Comparison of ENCODE assay signal across 24 cellular contexts in genomic region chr2:46732127-46732526, GRCh38. TPM values are rescaled to one million over a fixed set of nuclear protein-coding genes. Genes with fewer than 3 reads are reported as not detected.
DNase-seq lines count a peak whose midpoint lies in the region; ATAC-seq, FAIRE-seq and TF ChIP-seq lines count a peak whose summit lies in the region.
"Had no signal": no experiment of that assay in that cellular context is flagged by ENCODE, and none has a peak within 500 bp of the region (broad histone marks: within the 10 kb centered on the region; RNA-seq: fewer than 3 reads in every experiment).

No MANE protein-coding gene starts in this region.

- H3K9me1 ChIP-seq in K562 (ENCODE audit: control insufficient read depth, insufficient read depth, low read length): no peaks in the 10 kb centered on the region

- DNase-seq in A549 (ENCODE audit: low read depth in 1 of 2, low spot score in 1 of 2) (no peak), SK-N-SH (no peak), K562 (ENCODE audit: extremely low read depth in 1 of 4, low spot score in 3 of 4) (no peak), nephron progenitor cell (no peak), NCI-H2029 treated with DMSO at 0.1 percent for 48 hours (lab: John Stamatoyannopoulos, UW) (no peak), coronary artery (ENCODE audit: low spot score) (no peak)
- no peak for DNase-seq in NK-92 treated with Interleukin-12 subunit alpha and Interleukin-12 subunit beta, amount 100 ng/mL, for 24 hours (lab: John Stamatoyannopoulos, UW)
- DNase-seq: ACHN, BE2C, Kasumi-1, NCI-H1092 treated with DMSO at 0.1 percent for 48 hours, NCI-H1436 treated with DMSO at 0.1 percent for 48 hours, NCI-H187 treated with DMSO at 0.1 percent for 48 hours, NCI-H446, NCI-H526, NCI-H82, PC-9, SJCRH30 had no signal

- peaks cover 62% of the 10 kb centered on the region for H3K4me1 ChIP-seq in A549
- peaks cover 5 to 16% of the 10 kb centered on the region in 2 experiments; a peak in 3 of 4 replicates for H3K4me1 ChIP-seq in SK-N-SH (ENCODE audit: control insufficient read depth in 1 of 2, insufficient read depth in 2 of 2, low read depth in 1 of 2, low read length in 1 of 2)
- no peaks in the 10 kb centered on the region for H3K4me1 ChIP-seq in K562 (replicated peaks in 1 of 2; ENCODE audit: control insufficient read depth in 2 of 2, insufficient read depth in 2 of 2, low read length in 2 of 2)
- H3K4me1 ChIP-seq: BE2C had no signal

- H3K9me2 ChIP-seq in SK-N-SH: no peaks in the 10 kb centered on the region

- ATAC-seq in A549 (peak; percentile 37 to 50; a peak in 5 of 6 replicates), K562 (no peak)
- ATAC-seq: Right ventricle myocardium inferior had no signal

- H3K36me3 ChIP-seq in SK-N-SH (replicated peaks in 1 of 2; ENCODE audit: control insufficient read depth in 1 of 2, insufficient read depth in 2 of 2, low read length in 1 of 2) (peaks cover 0 to 70% of the 10 kb centered on the region in 2 experiments), K562 (ENCODE audit: control insufficient read depth, insufficient read depth, low read length) (no peaks in the 10 kb centered on the region)
- H3K36me3 ChIP-seq: BE2C, HAP-1 had no signal

- no peaks in the 10 kb centered on the region for H3K4me1 Mint-ChIP-seq in nephron progenitor cell

- H3K9me3 Mint-ChIP-seq in nephron progenitor cell: peaks cover 18% of the 10 kb centered on the region

- H3K4me2 ChIP-seq in A549 (peak overlapping the region; percentile 3; the same call in 1 of the 3 replicates), SK-N-SH (no peak overlapping the region), K562 (ENCODE audit: insufficient read depth, low read length) (no peak overlapping the region)
- H3K4me2 ChIP-seq: PC-9 had no signal

- H3F3A ChIP-seq in SK-N-SH (replicated peaks; ENCODE audit: insufficient read depth): peaks cover 43% of the 10 kb centered on the region

- H3K4me3 Mint-ChIP-seq in nephron progenitor cell: no peak overlapping the region

- in situ Hi-C loops in K562 (cut with MboI): no loop called here

- H2AFZ ChIP-seq in SK-N-SH (ENCODE audit: low read depth) (no peak overlapping the region), K562 (ENCODE audit: low read depth, low read length) (no peak overlapping the region)
- H2AFZ ChIP-seq: PC-9 had no signal

- no peak for TF ChIP-seq RAD21 in A549 (conservative IDR thresholded peaks at IDR 0.05 in 1 of 2, IDR thresholded peaks at IDR 0.05 in 1 of 2)
- no peak for TF ChIP-seq RAD21 in SK-N-SH (IDR thresholded peaks at IDR 0.05; ENCODE audit: low read length)
- no peak for TF ChIP-seq RAD21 in K562 (CRISPR knock-in tag; conservative IDR thresholded peaks at IDR 0.05 in 1 of 2, IDR thresholded peaks at IDR 0.05 in 1 of 2)

- TF ChIP-seq POLR2A in A549 (IDR thresholded peaks at IDR 0.05; ENCODE audit: low read length) (no peak), K562 (conservative IDR thresholded peaks at IDR 0.05) (no peak)

- no peak for TF ChIP-seq CTCF in A549 (IDR thresholded peaks at IDR 0.05)
- no peak for TF ChIP-seq CTCF in SK-N-SH (IDR thresholded peaks at IDR 0.05)
- TF ChIP-seq CTCF in K562 (IDR thresholded peaks at IDR 0.05 in 2 of 3, conservative IDR thresholded peaks at IDR 0.05 in 1 of 3; ENCODE audit: insufficient read depth in 2 of 3, low read depth in 1 of 3, low read length in 3 of 3): no peak
- TF ChIP-seq CTCF in nephron progenitor cell (IDR thresholded peaks at IDR 0.05): no peak
- no peak for TF ChIP-seq CTCF in coronary artery (IDR thresholded peaks at IDR 0.05)

- H3K9me3 ChIP-seq in A549 (no peaks in the 10 kb centered on the region), SK-N-SH (no peaks in the 10 kb centered on the region), K562 (replicated peaks; ENCODE audit: control insufficient read depth, insufficient read depth, low read depth, low read length) (peaks cover 5% of the 10 kb centered on the region; the same call in 1 of the 2 replicates)
- H3K9me3 ChIP-seq: BE2C, HAP-1, SJCRH30 had no signal

- no peak overlapping the region for H3K4me3 ChIP-seq in A549
- H3K4me3 ChIP-seq in SK-N-SH (ENCODE audit: low read depth in 2 of 2, low read length in 1 of 2): no peak overlapping the region
- H3K4me3 ChIP-seq in K562: no peak overlapping the region
- H3K4me3 ChIP-seq in coronary artery: no peak overlapping the region
- H3K4me3 ChIP-seq: HAP-1, PC-9, SJCRH30 had no signal

- FAIRE-seq in A549 (lab: Jason Lieb, UNC) (no peak), K562 (lab: Jason Lieb, UNC) (no peak)
- FAIRE-seq: D721Med, GM19239 had no signal

- H3K27me3 Mint-ChIP-seq in nephron progenitor cell (ENCODE audit: low read depth, poor library complexity): no peaks in the 10 kb centered on the region

- H3K9ac ChIP-seq in SK-N-SH (no peak overlapping the region), K562 (ENCODE audit: insufficient read depth in 1 of 2, low read depth in 2 of 2, low read length in 2 of 2) (no peak overlapping the region)

- H3K27me3 ChIP-seq in SK-N-SH (ENCODE audit: insufficient read depth): no peaks in the 10 kb centered on the region
- no peaks in the 10 kb centered on the region for H3K27me3 ChIP-seq in K562 (ENCODE audit: control insufficient read depth in 2 of 2, insufficient read depth in 2 of 2, low read length in 2 of 2)
- H3K27me3 ChIP-seq: BE2C, SJCRH30 had no signal

- H3K27ac Mint-ChIP-seq in nephron progenitor cell: peak overlapping the region; percentile 1

- 86% methylated on average over 2 of the region's 2 CpGs for WGBS in A549 (ENCODE audit: missing lambda C conversion rate)
- 95% methylated on average over 2 of the region's 2 CpGs for WGBS in SK-N-SH (ENCODE audit: low lambda C conversion rate)
- WGBS in K562 (ENCODE audit: insufficient coverage, low coverage, missing lambda C conversion rate): 72% methylated on average over 2 of the region's 2 CpGs

- intact Hi-C loops in K562 (cut with micrococcal nuclease): no loop called here

- no peak for TF ChIP-seq EP300 in A549 (IDR thresholded peaks at IDR 0.05)
- TF ChIP-seq EP300 in SK-N-SH (IDR thresholded peaks at IDR 0.05; ENCODE audit: borderline replicate concordance in 1 of 2, low read depth in 1 of 2, low read length in 1 of 2): no peak
- TF ChIP-seq EP300 in K562 (IDR thresholded peaks at IDR 0.05; ENCODE audit: low read length): no peak

- H3K79me2 ChIP-seq in SK-N-SH (ENCODE audit: insufficient read depth): peaks cover 100% of the 10 kb centered on the region
- H3K79me2 ChIP-seq in K562 (ENCODE audit: control insufficient read depth, insufficient read depth, low read length): peaks cover 47% of the 10 kb centered on the region

- no TSS peak for BruUV-seq in K562 (replicated peaks; lab: Mats Ljungman, UMichigan)

- H4K20me1 ChIP-seq in SK-N-SH (ENCODE audit: insufficient read depth) (peaks cover 100% of the 10 kb centered on the region), K562 (replicated peaks; ENCODE audit: control insufficient read depth, insufficient read depth, low read length) (no peaks in the 10 kb centered on the region)

- H3K27ac ChIP-seq in A549 (no peak overlapping the region), SK-N-SH (ENCODE audit: low read depth in 2 of 2, low read length in 1 of 2) (no peak overlapping the region), K562 (ENCODE audit: extremely low read depth, low read depth, low read length) (no peak overlapping the region), coronary artery (no peak overlapping the region)
- H3K27ac ChIP-seq: 22Rv1, HL-60, PC-9, SJCRH30 had no signal

- POLR2A ChIA-PET in A549 (lab: Yijun Ruan, JAX): no interaction called here
- POLR2A ChIA-PET in SK-N-SH (lab: Yijun Ruan, JAX): no interaction called here
- POLR2A ChIA-PET in K562 (lab: Yijun Ruan, JAX): interaction anchor here (0.8 to 1.6 kb wide), 2 partner anchors 16 to 19 kb away, joined by 3 to 4 read pairs; no protein-coding TSS in a partner anchor

- CTCF ChIA-PET in A549 (lab: Yijun Ruan, JAX): interaction anchor here (1.0 to 1.6 kb wide), 6 partner anchors 10 to 81 kb away, joined by 3 to 7 read pairs (median 4); no protein-coding TSS in a partner anchor
- CTCF ChIA-PET in SK-N-SH (lab: Yijun Ruan, JAX): interaction anchor here (1.5 kb wide), 1 partner anchor 45 kb away, joined by 7 read pairs; no protein-coding TSS in a partner anchor
- CTCF ChIA-PET in K562 (lab: Yijun Ruan, JAX; ENCODE audit: low intra/inter-chr PET ratio): no interaction called here

- peaks cover 34% of the 10 kb centered on the region for H3K36me3 Mint-ChIP-seq in nephron progenitor cell (ENCODE audit: low read depth)

TF ChIP-seq in A549, 52 proteins besides CTCF, POLR2A, EP300 and RAD21 (continues in another document):
- TF ChIP-seq MAZ (IDR thresholded peaks at IDR 0.05; ENCODE audit: borderline replicate concordance, low read depth, low read length): no peak

TF ChIP-seq in SK-N-SH, 30 proteins besides CTCF, POLR2A, EP300 and RAD21 (continues in another document):
- no peak for TF ChIP-seq FOSL2 (IDR thresholded peaks at IDR 0.05; ENCODE audit: borderline replicate concordance, low read depth)

TF ChIP-seq in K562, 482 proteins besides CTCF, POLR2A, EP300 and RAD21 (continues in another document):
- no peak for TF ChIP-seq ZNF24 (IDR thresholded peaks at IDR 0.05)

RNA-seq across cellular contexts. Expression of gene SOCS5, which starts 33.0 kb away (rescaled TPM):
- polyA plus RNA-seq in A549 (2011; rRNA removed) (36.3 and 37.6 TPM in 2 replicates), A549 (2017; fragmentation: RNase III; extraction: RNeasy Plus Mini Kit Qiagen cat#74134 plus additional on column Dnase treatment) (28.2 to 34.0 TPM (median 32.4 TPM) in 3 replicates), SK-N-SH (2012; rRNA removed) (23.1 and 29.0 TPM in 2 replicates), K562 (2011; rRNA removed) (7.9 and 9.2 TPM in 2 replicates), K562 (2014; fragmentation: Illumina TruSeq; extraction: Trizol) (4.9 and 6.5 TPM in 2 replicates), K562 (2014; fragmentation: Nextera tagmentation; extraction: Ambion mirVana) (1 to 10 TPM; 1.6 to 1.9 TPM), K562 (2014; rRNA removed) (5.2 and 6.0 TPM in 2 replicates)
- 10.2 and 11.9 TPM in 2 replicates for polyA plus RNA-seq in A549 (2012; cell fraction: cytosol; rRNA removed)
- polyA plus RNA-seq in A549 (2012; cell fraction: nucleus; rRNA removed): 6.6 and 9.4 TPM in 2 replicates
- 41.1 and 41.3 TPM in 2 replicates for polyA minus RNA-seq in A549 (2011; rRNA and poly(A)+ RNA removed)
- 33.1 and 33.3 TPM in 2 replicates for polyA plus RNA-seq in SK-N-SH (2012; cell fraction: cytosol; rRNA removed)
- 17.6 and 28.6 TPM in 2 replicates for polyA plus RNA-seq in SK-N-SH (2012; cell fraction: nucleus; rRNA removed)
- total RNA-seq in K562 (2011; cell fraction: chromatin; rRNA removed; ENCODE audit: low replicate concordance): 6.9 and 18.0 TPM in 2 replicates
- 3.7 and 4.7 TPM in 2 replicates for total RNA-seq in K562 (2011; cell fraction: nucleolus; rRNA removed)
- 9.4 and 12.9 TPM in 2 replicates for total RNA-seq in K562 (2011; cell fraction: nucleoplasm; rRNA removed)
- total RNA-seq in K562 (2014; rRNA removed) (3.7 and 4.3 TPM in 2 replicates), K562 (2014; rRNA removed; fragmentation: Illumina TruSeq; extraction: Trizol) (6.1 and 6.7 TPM in 2 replicates), K562 (2015; rRNA removed; fragmentation: Illumina TruSeq; extraction: Trizol) (4.9 and 6.5 TPM in 2 replicates), K562 (2021) (5.2 and 6.3 TPM in 2 replicates)
- polyA plus RNA-seq in K562 (2011; cell fraction: cytosol; rRNA removed): 2.5 and 4.7 TPM in 2 replicates
- polyA plus RNA-seq in K562 (2011; cell fraction: nucleus; rRNA removed): 5.5 and 6.0 TPM in 2 replicates
- 4.3 and 4.5 TPM in 2 replicates for polyA plus RNA-seq in K562 (2012)
- polyA minus RNA-seq in K562 (2011; rRNA and poly(A)+ RNA removed): 14.7 and 16.9 TPM in 2 replicates
- polyA minus RNA-seq in K562 (2011; cell fraction: cytosol; rRNA and poly(A)+ RNA removed): 4.6 and 6.0 TPM in 2 replicates
- polyA minus RNA-seq in K562 (2011; cell fraction: nucleus; rRNA and poly(A)+ RNA removed): 5.1 and 8.7 TPM in 2 replicates
